ENCODE assay signal across 8 cellular contexts in genomic region chr6:42879372-42880239, GRCh38. TPM values are rescaled to one million over a fixed set of nuclear protein-coding genes. Genes with fewer than 3 reads are reported as not detected.
DNase-seq lines count a peak whose midpoint lies in the region; ATAC-seq and TF ChIP-seq lines count a peak whose summit lies in the region.

RPL7L1 (plus strand) TSS chr6:42879616; CDS start chr6:42879911, 295 bp downstream.

- peak within 1 kb of the TSS; percentile 38 for H3K27ac ChIP-seq in adipose tissue (ENCODE audit: low read depth, low read length)
- peak within 1 kb of the TSS; percentile 79 to 98 (median 94) for H3K27ac ChIP-seq in heart right ventricle
- peak within 1 kb of the TSS; percentile 99 for H3K27ac ChIP-seq in upper lobe of right lung

- ATAC-seq in HG02840 (IDR thresholded peaks at IDR 0.05; ENCODE audit: low FRiP score, unreplicated experiment) (peak; percentile 87), T-cell (replicated peaks in 1 of 4) (peak; percentile 91 to 94 (median 93)), heart right ventricle (peak; percentile 96 to 99 (median 98)), upper lobe of right lung (peak; percentile 98)

- in situ Hi-C loops in GM13976 (cut with MboI; ENCODE audit: low sequenced_read_pairs, unreplicated experiment): loop anchor here (10.0 kb wide), 1 partner anchor 215 kb away; no protein-coding TSS in a partner anchor

- no peaks in the 10 kb centered on the region for H3K27me3 ChIP-seq in heart right ventricle
- no peaks in the 10 kb centered on the region for H3K27me3 ChIP-seq in upper lobe of right lung

- H3K27ac Mint-ChIP-seq in T-cell (peak within 1 kb of the TSS; percentile 98 to 100), progenitor cell of endocrine pancreas (peak within 1 kb of the TSS; percentile 100)

- TF ChIP-seq CTCF in GM13976 (IDR thresholded peaks at IDR 0.05; ENCODE audit: borderline replicate concordance, control extremely low read depth, extremely low read depth, insufficient read depth, missing control alignments) (no peak), heart right ventricle (IDR thresholded peaks at IDR 0.05) (peak in 3 of 9 donors; percentile 3 to 28 (median 9)), progenitor cell of endocrine pancreas (IDR thresholded peaks at IDR 0.05; ENCODE audit: unreplicated experiment) (peak; percentile 25), upper lobe of right lung (IDR thresholded peaks at IDR 0.05) (peak; percentile 14)

- H3K36me3 Mint-ChIP-seq in T-cell (peaks cover 20% of the 10 kb centered on the region), progenitor cell of endocrine pancreas (ENCODE audit: insufficient read depth) (peaks cover 12% of the 10 kb centered on the region)

- H3K4me1 ChIP-seq in heart right ventricle: peaks cover 2 to 43% (median 26%) of the 10 kb centered on the region in 9 donors
- peaks cover 15% of the 10 kb centered on the region for H3K4me1 ChIP-seq in upper lobe of right lung

- H3K27me3 Mint-ChIP-seq in T-cell (no peaks in the 10 kb centered on the region), progenitor cell of endocrine pancreas (no peaks in the 10 kb centered on the region)

- WGBS in adipose tissue, 3 donors: 0 to 1% (median 0%) methylated on average over 41 of the region's 41 CpGs
- 0 to 1% methylated on average over 41 of the region's 41 CpGs for WGBS in heart right ventricle, 2 donors

- no peaks in the 10 kb centered on the region for H3K9me3 Mint-ChIP-seq in T-cell
- H3K9me3 Mint-ChIP-seq in progenitor cell of endocrine pancreas (ENCODE audit: low read depth): no peaks in the 10 kb centered on the region

- H3K4me3 ChIP-seq in heart right ventricle: peak within 1 kb of the TSS; percentile 63 to 95 (median 74)
- peak within 1 kb of the TSS; percentile 87 for H3K4me3 ChIP-seq in upper lobe of right lung

- no peaks in the 10 kb centered on the region for H3K9me3 ChIP-seq in heart right ventricle
- H3K9me3 ChIP-seq in upper lobe of right lung: no peaks in the 10 kb centered on the region

- H3K4me1 Mint-ChIP-seq in T-cell (peaks cover 21 to 36% (median 27%) of the 10 kb centered on the region in 3 donors), progenitor cell of endocrine pancreas (ENCODE audit: low read depth) (peaks cover 6% of the 10 kb centered on the region)

- POLR2A ChIA-PET in T-cell (lab: Charles Lee): interaction anchor here (0.5 to 1.5 kb wide), 17 partner anchors 12 to 307 kb away, joined by 3 to 29 read pairs (median 4); partner anchors contain the start of genes BICRAL (in 2 of the 2), CNPY3 (in 1 of the 2), PPP2R5D (in 1 of the 2) and TBCC (in 1 of the 2)

- DNase-seq in GM13976 (ENCODE audit: low spot score): peak; percentile 84
- DNase-seq in NCI-H1436 (lab: John Stamatoyannopoulos, UW): peak; percentile 79
- peak; percentile 74 to 87 (median 80) for DNase-seq in T-cell
- DNase-seq in heart right ventricle: peak; percentile 80 to 87
- DNase-seq in progenitor cell of endocrine pancreas (ENCODE audit: low spot score, unreplicated experiment): peak; percentile 48
- DNase-seq in upper lobe of right lung: peak; percentile 89

- CTCF ChIA-PET in T-cell (lab: Charles Lee): interaction anchor here (0.5 to 3.4 kb wide), 16 partner anchors 11 to 308 kb away, joined by 3 to 35 read pairs (median 4); partner anchors contain the start of genes CNPY3 (in 1 of the 2) and TBCC (in 1 of the 2)

- H3K4me3 Mint-ChIP-seq in T-cell: peak within 1 kb of the TSS; percentile 95 to 100 (median 96)
- peak within 1 kb of the TSS; percentile 98 for H3K4me3 Mint-ChIP-seq in progenitor cell of endocrine pancreas (ENCODE audit: low read depth)

- intact Hi-C loops in heart right ventricle (cut with DNase I) (loop anchor here (2.0 to 10.0 kb wide), 7 partner anchors 95 to 217 kb away; partner anchors contain the start of genes TBCC (in 5 of the 10), PRPH2 (in 2 of the 10) and BICRAL (in 1 of the 10)), upper lobe of right lung (cut with DNase I) (loop anchor here (10.0 kb wide), 1 partner anchor 215 kb away; no protein-coding TSS in a partner anchor)

- H3K36me3 ChIP-seq in heart right ventricle (peaks cover 6 to 41% (median 34%) of the 10 kb centered on the region in 9 donors), upper lobe of right lung (peaks cover 38% of the 10 kb centered on the region)

RNA-seq across cellular contexts. Expression of gene RPL7L1, which starts in this region (rescaled TPM):
- 10 to 100 TPM; 62.5 to 89.2 (median 81.3) TPM for total RNA-seq in T-cell
- polyA plus RNA-seq in adipose tissue: 10 to 100 TPM; 26.1 to 68.6 (median 54.1) TPM
- 10 to 100 TPM; 39.2 to 52.5 (median 44.7) TPM for total RNA-seq in heart right ventricle
- polyA plus RNA-seq in heart right ventricle: 10 to 100 TPM; 23.7 to 45.9 TPM
- 82.8 and 88.9 TPM in 2 replicates for total RNA-seq in progenitor cell of endocrine pancreas
- 64.9 TPM for total RNA-seq in upper lobe of right lung

Comparison
In these comparisons a context has a peak if more than half of its experiments do, and no peak if none do; other contexts are left out.
1. Peak in every context shown above with its lines: DNase-seq, ATAC-seq, H3K4me3 ChIP-seq and H3K27ac ChIP-seq.
2. H3K27ac ChIP-seq: peak in every context shown above with its lines; median percentile 99 in upper lobe of right lung; 94 in heart right ventricle; 38 in adipose tissue.